14 cellular contexts compared by ENCODE assay signal in genomic region chr13:26839682-26840081, GRCh38.
A peak's percentile ranks its signal among the peaks of the same experiment; 100 is the strongest.
DNase-seq lines count a peak whose midpoint lies in the region; ATAC-seq and TF ChIP-seq lines count a peak whose summit lies in the region.
"Had no signal": no experiment of that assay in that cellular context is flagged by ENCODE, and none has a peak within 500 bp of the region (broad histone marks: within the 10 kb centered on the region; RNA-seq: fewer than 3 reads in every experiment).

No MANE protein-coding gene starts in this region.

- DNase-seq in DMS153 (lab: John Stamatoyannopoulos, UW) (peak; percentile 45), NCI-H2081 treated with DMSO at 0.1 percent for 48 hours (lab: John Stamatoyannopoulos, UW) (peak; percentile 4), epidermal melanocyte (ENCODE audit: insufficient read length, low spot score) (no peak), RPMI8226 (no peak), NCI-H1105 treated with DMSO at 0.1 percent for 48 hours (lab: John Stamatoyannopoulos, UW) (no peak)
- DNase-seq: CD4-positive, alpha-beta memory T cell; H9; Karpas-422; NCI-H1436; NCI-H69 had no signal

- ATAC-seq in GM21717 (IDR thresholded peaks at IDR 0.05; ENCODE audit: unreplicated experiment), result no peak

- H3K27ac Mint-ChIP-seq in brain, result peak overlapping the region in 3 of 5 experiments; percentile 62 to 92 (median 82)
- H3K27ac Mint-ChIP-seq: B cell; CD4-positive, alpha-beta memory T cell; H9 had no signal

- peaks cover 56% of the 10 kb centered on the region for H3K4me1 Mint-ChIP-seq in brain
- H3K4me1 Mint-ChIP-seq: B cell; CD4-positive, alpha-beta memory T cell had no signal

- H3K9me3 Mint-ChIP-seq in brain, result peaks cover 0 to 7% (median 6%) of the 10 kb centered on the region in 5 experiments
- H3K9me3 Mint-ChIP-seq: CD4-positive, alpha-beta memory T cell had no signal

- no peak overlapping the region for H3K4me3 Mint-ChIP-seq in brain
- H3K4me3 Mint-ChIP-seq: B cell; CD4-positive, alpha-beta memory T cell; H9 had no signal

- H3K36me3 Mint-ChIP-seq in brain, result no peaks in the 10 kb centered on the region
- H3K36me3 Mint-ChIP-seq: CD4-positive, alpha-beta memory T cell had no signal

- peak overlapping the region; percentile 11 for H3K27ac ChIP-seq in C4-2B

- H3K27me3 Mint-ChIP-seq in brain, result no peaks in the 10 kb centered on the region

- TF ChIP-seq CTCF in C4-2B (conservative IDR thresholded peaks at IDR 0.05) (no peak), brain (conservative IDR thresholded peaks at IDR 0.05) (no peak)

Comparison
In these comparisons a context has a peak if more than half of its experiments do, and no peak if none do; other contexts are left out.
1. DNase-seq: peak in DMS153 (single experiment) and NCI-H2081 treated with DMSO at 0.1 percent for 48 hours (single experiment); none in epidermal melanocyte (single experiment), RPMI8226 (single experiment) and NCI-H1105 treated with DMSO at 0.1 percent for 48 hours (single experiment).